Comparison of ENCODE assay signal across 8 cellular contexts in the genomic region with DNA sequence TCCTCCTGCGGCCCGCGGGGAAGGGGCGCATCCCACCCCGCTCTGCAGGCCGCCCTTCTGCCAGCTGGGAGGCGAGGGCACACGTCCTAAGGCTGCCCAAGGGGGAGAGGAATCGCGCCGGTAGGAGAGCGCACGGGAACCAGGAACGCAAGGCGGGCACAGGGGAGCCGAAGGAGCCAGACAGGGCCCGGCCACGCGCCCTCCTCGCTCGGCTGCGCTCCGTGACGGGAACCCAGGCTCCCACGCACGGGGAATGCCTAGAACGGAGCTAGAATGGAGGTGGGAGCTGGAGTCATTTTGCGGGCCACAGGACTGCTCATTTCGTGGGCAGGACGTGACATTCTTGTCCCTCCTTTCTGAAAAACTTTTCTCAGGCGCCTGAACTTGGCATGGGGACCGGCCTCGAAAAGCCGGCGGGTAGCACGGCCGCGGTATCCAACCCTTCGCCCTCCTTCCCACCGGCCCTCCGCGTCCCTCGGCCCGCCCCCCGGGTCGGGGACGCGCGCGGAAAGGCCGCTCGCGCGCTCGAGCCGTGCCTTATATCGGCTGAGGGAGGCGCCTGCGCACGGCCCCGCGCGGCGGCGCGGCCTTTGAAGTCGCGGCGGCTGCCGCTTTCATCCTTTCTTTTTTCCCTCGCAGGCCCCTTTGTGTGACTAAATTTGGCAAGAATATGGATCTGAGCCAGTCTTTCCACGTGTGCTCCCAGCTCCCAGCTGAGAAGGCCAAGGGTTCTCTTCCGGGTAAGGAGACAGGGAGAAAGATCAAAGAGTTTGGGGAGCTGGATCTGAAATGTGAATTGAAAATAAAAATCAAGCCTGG. TPM values are rescaled to one million over a fixed set of nuclear protein-coding genes. Genes with fewer than 3 reads are reported as not detected.
DNase-seq lines count a peak whose midpoint lies in the region; ATAC-seq, FAIRE-seq and TF ChIP-seq lines count a peak whose summit lies in the region.

No MANE protein-coding gene starts in this region.

- H3K9me3 Mint-ChIP-seq in astrocyte (ENCODE audit: unreplicated experiment), result no peaks in the 10 kb centered on the region

- H3K4me1 Mint-ChIP-seq in astrocyte (ENCODE audit: low read depth, unreplicated experiment), result peaks cover 4% of the 10 kb centered on the region

- H3K27me3 ChIP-seq in SU-DHL-6 (ENCODE audit: low read length) (no peaks in the 10 kb centered on the region), astrocyte (ENCODE audit: insufficient read depth, low read length) (peaks cover 38% of the 10 kb centered on the region), iPS-15b (ENCODE audit: control insufficient read depth, insufficient read depth, low read length) (peaks cover 86% of the 10 kb centered on the region), skeletal muscle satellite cell (ENCODE audit: control insufficient read depth, insufficient read depth, low read length) (peaks cover 62% of the 10 kb centered on the region)

- H3K4me1 ChIP-seq in astrocyte (ENCODE audit: insufficient read depth, low read length) (no peaks in the 10 kb centered on the region), iPS-15b (ENCODE audit: control insufficient read depth, insufficient read depth, low read length) (peaks cover 18% of the 10 kb centered on the region), skeletal muscle satellite cell (ENCODE audit: control insufficient read depth, insufficient read depth, low read length) (peaks cover 4% of the 10 kb centered on the region)

- no peaks in the 10 kb centered on the region for H3K36me3 ChIP-seq in SU-DHL-6 (ENCODE audit: low read length)
- H3K36me3 ChIP-seq in astrocyte (ENCODE audit: insufficient read depth, low read length), result no peaks in the 10 kb centered on the region
- no peaks in the 10 kb centered on the region for H3K36me3 ChIP-seq in iPS-15b (ENCODE audit: control insufficient read depth, insufficient read depth, low read length)
- no peaks in the 10 kb centered on the region for H3K36me3 ChIP-seq in skeletal muscle satellite cell (ENCODE audit: insufficient read depth, low read length)

- peak overlapping the region; percentile 89 for H3K4me2 ChIP-seq in SU-DHL-6 (ENCODE audit: low read depth, low read length, poor library complexity, severe bottlenecking)
- peak overlapping the region; percentile 95 for H3K4me2 ChIP-seq in astrocyte (ENCODE audit: low read length)
- peak overlapping the region; percentile 99 for H3K4me2 ChIP-seq in skeletal muscle satellite cell (ENCODE audit: low read length)

- ATAC-seq in GM19035 (IDR thresholded peaks at IDR 0.05; ENCODE audit: unreplicated experiment) (peak; percentile 56), HG03460 (IDR thresholded peaks at IDR 0.05; ENCODE audit: unreplicated experiment) (peak; percentile 53), HG02840 (IDR thresholded peaks at IDR 0.05; ENCODE audit: low FRiP score, unreplicated experiment) (no peak)

- no peak overlapping the region for H3K27ac ChIP-seq in SU-DHL-6 (ENCODE audit: low read depth, low read length)
- peak overlapping the region; percentile 1 for H3K27ac ChIP-seq in astrocyte (ENCODE audit: low read depth, low read length)

- H2AFZ ChIP-seq in SU-DHL-6 (ENCODE audit: low read depth, low read length, severe bottlenecking) (peak overlapping the region; percentile 93), astrocyte (ENCODE audit: low read depth, low read length) (peak overlapping the region; percentile 98)

- DNase-seq in AG08396 (ENCODE audit: low spot score) (peak; percentile 78), astrocyte (ENCODE audit: low read depth) (peak; percentile 50)

- H4K20me1 ChIP-seq in SU-DHL-6 (ENCODE audit: low read depth, low read length) (no peaks in the 10 kb centered on the region), astrocyte (ENCODE audit: insufficient read depth, low read length) (peaks cover 7% of the 10 kb centered on the region)

- H3K9ac ChIP-seq in SU-DHL-6 (ENCODE audit: low read length) (peak overlapping the region; percentile 72), astrocyte (ENCODE audit: low read length) (peak overlapping the region; percentile 69), iPS-15b (ENCODE audit: low read depth, low read length) (no peak overlapping the region), skeletal muscle satellite cell (ENCODE audit: low read depth, low read length) (peak overlapping the region; percentile 66)

- no peaks in the 10 kb centered on the region for H3K79me2 ChIP-seq in SU-DHL-6 (ENCODE audit: insufficient read depth, low read length)
- H3K79me2 ChIP-seq in astrocyte (ENCODE audit: insufficient read depth, low read length), result no peaks in the 10 kb centered on the region

- 0 out of 2 replicates have a peak, but pooled peaks cover 12% of the 10 kb centered on the region for H3F3A ChIP-seq in SU-DHL-6 (ENCODE audit: insufficient read depth)

- peak overlapping the region; percentile 92 for H3K27ac Mint-ChIP-seq in astrocyte (ENCODE audit: unreplicated experiment)

- H3K27me3 Mint-ChIP-seq in astrocyte (ENCODE audit: low read depth, unreplicated experiment), result peaks cover 57% of the 10 kb centered on the region

- H3K9me3 ChIP-seq in SU-DHL-6 (ENCODE audit: insufficient read depth, low read length) (no peaks in the 10 kb centered on the region), astrocyte (ENCODE audit: insufficient read depth, low read depth, low read length) (no peaks in the 10 kb centered on the region), iPS-15b (ENCODE audit: control insufficient read depth, insufficient read depth, low read length) (no peaks in the 10 kb centered on the region), skeletal muscle satellite cell (replicated peaks; ENCODE audit: low read length) (no peaks in the 10 kb centered on the region)

- no peaks in the 10 kb centered on the region for H3K9me2 ChIP-seq in SU-DHL-6 (replicated peaks; ENCODE audit: insufficient read depth, low read length)

- peak overlapping the region; percentile 85 for H3K4me3 Mint-ChIP-seq in astrocyte (ENCODE audit: unreplicated experiment)

- no peaks in the 10 kb centered on the region for H3K36me3 Mint-ChIP-seq in astrocyte (ENCODE audit: low read depth, unreplicated experiment)

- peak overlapping the region; percentile 72 for H3K4me3 ChIP-seq in SU-DHL-6 (ENCODE audit: insufficient read depth, low read length, poor library complexity, severe bottlenecking)
- peak overlapping the region; percentile 69 for H3K4me3 ChIP-seq in astrocyte (ENCODE audit: insufficient read depth, low read depth, low read length)
- H3K4me3 ChIP-seq in iPS-15b (ENCODE audit: low read depth, low read length), result peak overlapping the region; percentile 68
- peak overlapping the region; percentile 75 for H3K4me3 ChIP-seq in skeletal muscle satellite cell (ENCODE audit: low read length)

- TF ChIP-seq CTCF in SU-DHL-6 (IDR thresholded peaks at IDR 0.05; ENCODE audit: insufficient read depth, low read length, poor library complexity, severe bottlenecking) (no peak), astrocyte (IDR thresholded peaks at IDR 0.05; ENCODE audit: insufficient read depth, low read depth, low read length) (no peak)

- FAIRE-seq in astrocyte (lab: Jason Lieb, UNC), result no peak

RNA-seq across cellular contexts. Expression of gene LEF1, which starts 4.3 kb away (rescaled TPM):
- 16.6 and 23.6 TPM in 2 replicates for total RNA-seq in astrocyte
- total RNA-seq in skeletal muscle satellite cell (2012; rRNA removed), result 0.51 and 1.3 TPM in 2 replicates
